In the genomic region with DNA sequence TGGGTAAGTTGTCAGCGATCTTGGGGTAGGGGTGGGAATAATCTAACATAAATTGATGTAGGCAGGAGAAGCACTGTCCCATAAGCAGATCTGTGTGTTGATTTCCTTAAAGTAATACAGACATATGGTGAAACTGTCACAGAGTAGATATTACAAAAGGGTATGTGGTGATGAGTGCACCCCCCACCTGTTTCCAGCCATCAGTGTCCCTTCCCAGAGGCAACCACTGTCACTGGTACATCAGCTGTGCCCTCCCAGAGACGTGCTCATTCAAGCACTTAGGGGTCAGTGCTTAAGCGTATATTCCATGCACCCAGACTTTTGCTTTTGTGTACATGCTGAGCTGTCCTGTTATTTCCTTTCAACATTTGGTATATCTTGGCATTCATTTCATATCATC, we compare ENCODE assay signal across 18 cellular contexts.
DNase-seq lines count a peak whose midpoint lies in the region; ATAC-seq, FAIRE-seq and TF ChIP-seq lines count a peak whose summit lies in the region.
"Had no signal": no experiment of that assay in that cellular context is flagged by ENCODE, and none has a peak within 500 bp of the region (broad histone marks: within the 10 kb centered on the region; RNA-seq: fewer than 3 reads in every experiment).

No MANE protein-coding gene starts in this region.

- ATAC-seq in heart left ventricle (no peak), HG03571 (IDR thresholded peaks at IDR 0.05; ENCODE audit: unreplicated experiment) (no peak)
- ATAC-seq: GM23338 had no signal

- TF ChIP-seq POLR2A in breast epithelium (IDR thresholded peaks at IDR 0.05) (no peak), heart left ventricle (IDR thresholded peaks at IDR 0.05) (no peak), GM12892 (IDR thresholded peaks at IDR 0.05; ENCODE audit: low read depth, low read length) (no peak)

- POLR2A ChIA-PET in MCF 10A (lab: Yijun Ruan, JAX), result interaction anchor here (0.6 to 5.4 kb wide), 7 partner anchors 8 to 96 kb away, joined by 3 to 41 read pairs (median 7); no protein-coding TSS in a partner anchor

- H3K4me1 Mint-ChIP-seq in MCF 10A (ENCODE audit: insufficient read depth, unreplicated experiment), result peaks cover 39% of the 10 kb centered on the region
- H3K4me1 Mint-ChIP-seq in chondrocyte (ENCODE audit: low read depth), result no peaks in the 10 kb centered on the region
- H3K4me1 Mint-ChIP-seq: GM23338 had no signal

- H3K27ac ChIP-seq in breast epithelium, result no peak overlapping the region
- no peak overlapping the region for H3K27ac ChIP-seq in SJCRH30
- no peak overlapping the region for H3K27ac ChIP-seq in heart left ventricle
- H3K27ac ChIP-seq: 22Rv1 had no signal

- WGBS in heart left ventricle, 4 donors, result 80 to 85% (median 83%) methylated on average over 2 to 3 of the region's 3 CpGs

- no peaks in the 10 kb centered on the region for H3K4me1 ChIP-seq in breast epithelium
- peaks cover 6% of the 10 kb centered on the region for H3K4me1 ChIP-seq in SJCRH30
- no peaks in the 10 kb centered on the region for H3K4me1 ChIP-seq in heart left ventricle

- no peaks in the 10 kb centered on the region for H3K36me3 ChIP-seq in breast epithelium
- H3K36me3 ChIP-seq in SJCRH30, result no peaks in the 10 kb centered on the region
- no peaks in the 10 kb centered on the region for H3K36me3 ChIP-seq in heart left ventricle

- DNase-seq in MCF 10A (ENCODE audit: unreplicated experiment) (no peak), breast epithelium (ENCODE audit: low spot score in 2 of 2) (no peak), SJCRH30 (peak; percentile 34 to 59), myocyte (ENCODE audit: low read depth) (peak; percentile 76), heart left ventricle (no peak), chondrocyte (ENCODE audit: low spot score) (no peak), GM12892 (ENCODE audit: insufficient read length) (no peak)
- DNase-seq: DMS 273 treated with DMSO at 0.1 percent for 48 hours, KG1, NCI-H1417 treated with DMSO at 0.1 percent for 48 hours, NCI-H187 treated with DMSO at 0.1 percent for 48 hours, NCI-H524 had no signal

- peaks cover 5% of the 10 kb centered on the region for H3K36me3 Mint-ChIP-seq in MCF 10A (ENCODE audit: insufficient read depth, unreplicated experiment)
- H3K36me3 Mint-ChIP-seq in chondrocyte (ENCODE audit: low read depth), result no peaks in the 10 kb centered on the region

- no TSS peak for BruUV-seq in MCF 10A (replicated peaks; lab: Mats Ljungman, UMichigan)

- H3K27me3 ChIP-seq in breast epithelium, result peaks cover 0 to 2% of the 10 kb centered on the region in 2 donors
- H3K27me3 ChIP-seq in SJCRH30, result no peaks in the 10 kb centered on the region
- peaks cover 0 to 9% (median 0%) of the 10 kb centered on the region in 9 donors for H3K27me3 ChIP-seq in heart left ventricle

- no peak overlapping the region for H3K4me3 Mint-ChIP-seq in MCF 10A (ENCODE audit: unreplicated experiment)
- no peak overlapping the region for H3K4me3 Mint-ChIP-seq in chondrocyte (ENCODE audit: unreplicated experiment)
- H3K4me3 Mint-ChIP-seq: B cell, GM23338 had no signal

- peak overlapping the region; percentile 49 for H3K27ac Mint-ChIP-seq in MCF 10A (ENCODE audit: low read depth, unreplicated experiment)
- no peak overlapping the region for H3K27ac Mint-ChIP-seq in chondrocyte (ENCODE audit: unreplicated experiment)
- H3K27ac Mint-ChIP-seq: B cell, GM23338 had no signal

- H3K9me3 Mint-ChIP-seq in MCF 10A (ENCODE audit: unreplicated experiment), result no peaks in the 10 kb centered on the region
- no peaks in the 10 kb centered on the region for H3K9me3 Mint-ChIP-seq in chondrocyte (ENCODE audit: low read depth)
- H3K9me3 Mint-ChIP-seq: GM23338 had no signal

- H3K9me3 ChIP-seq in breast epithelium (no peaks in the 10 kb centered on the region), SJCRH30 (replicated peaks) (no peaks in the 10 kb centered on the region), heart left ventricle (no peaks in the 10 kb centered on the region)

- H3K4me3 ChIP-seq in breast epithelium (no peak overlapping the region), SJCRH30 (no peak overlapping the region), heart left ventricle (no peak overlapping the region)
- H3K4me3 ChIP-seq: GM23338 had no signal

- no peaks in the 10 kb centered on the region for H3K27me3 Mint-ChIP-seq in MCF 10A (ENCODE audit: insufficient read depth, unreplicated experiment)
- H3K27me3 Mint-ChIP-seq in chondrocyte (ENCODE audit: low read depth), result peaks cover 47% of the 10 kb centered on the region

- CTCF ChIA-PET in MCF 10A (lab: Yijun Ruan, JAX), result interaction anchor here (0.8 to 1.6 kb wide), 5 partner anchors 14 to 59 kb away, joined by 3 to 4 read pairs (median 3); no protein-coding TSS in a partner anchor

- no peak for FAIRE-seq in GM12892 (lab: Jason Lieb, UNC)
- FAIRE-seq: G401.6, GM19239 had no signal

- intact Hi-C loops in MCF 10A (cut with micrococcal nuclease) (loop anchor here (5.0 kb wide), 1 partner anchor 59 kb away; no protein-coding TSS in a partner anchor), breast epithelium (cut with DNase I; ENCODE audit: low total_unique reads) (no loop called here), heart left ventricle (cut with DNase I) (no loop called here)

- no peak for TF ChIP-seq CTCF in MCF 10A (IDR thresholded peaks at IDR 0.05; ENCODE audit: unreplicated experiment)
- no peak for TF ChIP-seq CTCF in breast epithelium (IDR thresholded peaks at IDR 0.05)
- TF ChIP-seq CTCF in heart left ventricle (IDR thresholded peaks at IDR 0.05), result no peak
- no peak for TF ChIP-seq CTCF in chondrocyte (IDR thresholded peaks at IDR 0.05)

Comparison
In these comparisons a context has a peak if more than half of its experiments do, and no peak if none do; other contexts are left out.
1. DNase-seq: peak in SJCRH30 (2 of 2) and myocyte (single experiment); none in MCF 10A (single experiment), breast epithelium (0 of 2), heart left ventricle (0 of 5), chondrocyte (single experiment) and GM12892 (single experiment).